ENCODE assay signal across 14 cellular contexts in the genomic region with DNA sequence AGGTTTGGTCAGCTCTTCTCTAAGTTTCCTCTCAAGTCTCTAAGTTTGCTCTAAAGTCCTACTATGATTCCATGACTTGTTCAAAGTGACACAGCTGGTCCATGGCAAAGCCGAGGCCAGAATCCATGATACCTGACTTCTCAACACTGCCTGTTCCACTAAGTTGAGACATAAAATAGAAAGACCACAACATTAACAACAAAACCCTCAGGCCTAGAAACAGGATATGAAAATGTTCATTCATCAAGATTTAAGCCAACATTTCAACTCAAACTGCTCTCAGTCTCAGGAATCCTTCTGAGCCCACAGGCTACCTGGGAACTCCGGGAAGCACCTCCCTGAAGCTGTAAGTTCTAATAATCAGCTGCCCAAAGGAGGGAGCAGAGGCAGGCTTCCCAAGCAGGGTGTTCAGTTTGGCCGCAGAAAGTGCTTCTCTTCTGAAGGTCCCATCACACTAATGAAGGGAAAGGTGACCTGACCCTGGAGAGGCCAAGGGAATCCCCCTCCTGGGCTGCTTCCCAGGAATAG.
DNase-seq lines count a peak whose midpoint lies in the region; ATAC-seq, FAIRE-seq and TF ChIP-seq lines count a peak whose summit lies in the region.
"Had no signal": no experiment of that assay in that cellular context is flagged by ENCODE, and none has a peak within 500 bp of the region (broad histone marks: within the 10 kb centered on the region; RNA-seq: fewer than 3 reads in every experiment).

No MANE protein-coding gene starts in this region.

- CTCF ChIA-PET in GM12878 (lab: Yijun Ruan, JAX), result interaction anchor here (1.1 to 10.7 kb wide), 8 partner anchors 11 to 192 kb away, joined by 3 to 183 read pairs (median 6); a partner anchor contains a TSS
- CTCF ChIA-PET in naive thymus-derived CD4-positive, alpha-beta T cell (lab: Charles Lee), result interaction anchor here (1.1 to 7.3 kb wide), 4 partner anchors 24 to 63 kb away, joined by 4 to 99 read pairs (median 5); a partner anchor contains a TSS

- H3K27me3 ChIP-seq in heart right ventricle (no peaks in the 10 kb centered on the region), GM12878 (replicated peaks in 1 of 2; ENCODE audit: control insufficient read depth in 2 of 2, insufficient read depth in 2 of 2, low read length in 1 of 2) (no peaks in the 10 kb centered on the region), vagina (no peaks in the 10 kb centered on the region)
- no peaks in the 10 kb centered on the region for H3K27me3 ChIP-seq in naive thymus-derived CD4-positive, alpha-beta T cell (ENCODE audit: control insufficient read depth in 2 of 2, insufficient read depth in 2 of 2, low read length in 2 of 2)
- H3K27me3 ChIP-seq: BE2C had no signal

- H3K4me3 ChIP-seq in heart right ventricle (no peak overlapping the region), GM12878 (peak overlapping the region; percentile 58; the same call in 1 of the 2 replicates), vagina (no peak overlapping the region), foreskin fibroblast (ENCODE audit: low read depth in 1 of 2, low read length in 2 of 2) (no peak overlapping the region)
- peak overlapping the region; percentile 22 for H3K4me3 ChIP-seq in naive thymus-derived CD4-positive, alpha-beta T cell (ENCODE audit: low read length)

- DNase-seq in heart right ventricle, result no peak
- DNase-seq in left cardiac atrium, result no peak
- DNase-seq in GM12878 (ENCODE audit: low read depth, low spot score), result no peak
- no peak for DNase-seq in naive thymus-derived CD4-positive, alpha-beta T cell
- no peak for DNase-seq in vagina (ENCODE audit: extremely low spot score in 2 of 2)
- DNase-seq in SIG-M5 (lab: John Stamatoyannopoulos, UW), result no peak
- no peak for DNase-seq in frontal cortex (ENCODE audit: low spot score in 2 of 2)
- DNase-seq in foreskin fibroblast, result no peak
- DNase-seq: activated CD4-positive, alpha-beta T cell treated with anti-CD3 and anti-CD28 coated beads for 4 hours; BE2C; H7; NCI-H510A treated with DMSO at 0.1 percent for 48 hours; stimulated activated CD4-positive, alpha-beta T cell treated with anti-CD3 and anti-CD28 coated beads, Interleukin-4, amount 100 ng/mL, for 1 hour had no signal

- 85 to 86% methylated on average over 3 of the region's 3 CpGs for WGBS in heart right ventricle, 2 donors
- WGBS in GM12878 (ENCODE audit: insufficient coverage, insufficient replicate concordance, low lambda C conversion rate, missing lambda C conversion rate), result 18% methylated on average over 3 of the region's 3 CpGs

- peaks cover 35% of the 10 kb centered on the region for H3K79me2 ChIP-seq in GM12878 (ENCODE audit: control insufficient read depth, insufficient read depth, low read length)

- TF ChIP-seq RAD21 in GM12878 (IDR thresholded peaks at IDR 0.05; ENCODE audit: insufficient read depth, low read depth, low read length), result no peak

- SMC1A ChIA-PET in GM12878 (lab: Charles Lee; ENCODE audit: uncharacterized antibody, unreplicated experiment), result interaction anchor here (0.7 to 13.8 kb wide), 19 partner anchors 15 to 157 kb away, joined by 3 to 177 read pairs (median 4); a partner anchor contains a TSS

- no peak for TF ChIP-seq EP300 in GM12878 (IDR thresholded peaks at IDR 0.05; ENCODE audit: borderline replicate concordance in 1 of 2, control insufficient read depth in 1 of 2, low read depth in 2 of 2, low read length in 2 of 2)

- H3K9me3 ChIP-seq in heart right ventricle (no peaks in the 10 kb centered on the region), GM12878 (replicated peaks; ENCODE audit: control insufficient read depth, insufficient read depth, low read length) (no peaks in the 10 kb centered on the region), vagina (no peaks in the 10 kb centered on the region)
- H3K9me3 ChIP-seq in naive thymus-derived CD4-positive, alpha-beta T cell (ENCODE audit: control insufficient read depth in 2 of 3, low read length in 3 of 3), result no peaks in the 10 kb centered on the region
- H3K9me3 ChIP-seq: BE2C had no signal

- H3K27ac ChIP-seq in heart right ventricle, result peak overlapping the region in 9 of 10 donors; percentile 81 to 96 (median 90)
- H3K27ac ChIP-seq in GM12878 (ENCODE audit: control insufficient read depth, insufficient read depth), result peak overlapping the region; percentile 99
- H3K27ac ChIP-seq in naive thymus-derived CD4-positive, alpha-beta T cell (ENCODE audit: low read depth, low read length), result peak overlapping the region; percentile 80
- H3K27ac ChIP-seq in vagina, result peak overlapping the region; percentile 92
- H3K27ac ChIP-seq: HL-60 had no signal

- TF ChIP-seq CTCF in heart right ventricle (IDR thresholded peaks at IDR 0.05) (no peak), GM12878 (IDR thresholded peaks at IDR 0.05 in 2 of 3, conservative IDR thresholded peaks at IDR 0.05 in 1 of 3; ENCODE audit: control insufficient read depth in 2 of 3, extremely low read depth in 1 of 3, insufficient read depth in 1 of 3, low read depth in 3 of 3, low read length in 3 of 3) (no peak), vagina (IDR thresholded peaks at IDR 0.05) (no peak), foreskin fibroblast (IDR thresholded peaks at IDR 0.05; ENCODE audit: low read depth, low read length) (no peak)

- ATAC-seq in heart right ventricle (no peak), left cardiac atrium (no peak), GM12878 (no peak)
- no peak for ATAC-seq in naive thymus-derived CD4-positive, alpha-beta T cell

- H3K36me3 ChIP-seq in heart right ventricle, result peaks cover 0 to 46% (median 7%) of the 10 kb centered on the region in 9 donors
- H3K36me3 ChIP-seq in GM12878 (ENCODE audit: control insufficient read depth in 2 of 2, insufficient read depth in 2 of 2, low read length in 1 of 2), result peaks cover 19 to 28% of the 10 kb centered on the region in 2 experiments
- peaks cover 0 to 20% (median 2%) of the 10 kb centered on the region in 3 experiments for H3K36me3 ChIP-seq in naive thymus-derived CD4-positive, alpha-beta T cell (ENCODE audit: control insufficient read depth in 2 of 3, insufficient read depth in 3 of 3, low read length in 3 of 3)
- H3K36me3 ChIP-seq in vagina, result no peaks in the 10 kb centered on the region

- FAIRE-seq in GM12878 (lab: Jason Lieb, UNC) (no peak), frontal cortex (lab: Jason Lieb, UNC) (no peak)

- no TSS peak for BruUV-seq in GM12878 (replicated peaks; lab: Mats Ljungman, UMichigan)

- peak overlapping the region; percentile 73 to 91 (median 82) for H3K4me3 Mint-ChIP-seq in naive thymus-derived CD4-positive, alpha-beta T cell

- peaks cover 36 to 74% (median 61%) of the 10 kb centered on the region in 9 donors for H3K4me1 ChIP-seq in heart right ventricle
- peaks cover 49% of the 10 kb centered on the region for H3K4me1 ChIP-seq in GM12878 (ENCODE audit: control insufficient read depth, insufficient read depth, low read length)
- H3K4me1 ChIP-seq in naive thymus-derived CD4-positive, alpha-beta T cell (ENCODE audit: control insufficient read depth in 2 of 2, insufficient read depth in 2 of 2, low read length in 2 of 2), result peaks cover 79 to 84% of the 10 kb centered on the region in 2 donors
- H3K4me1 ChIP-seq in vagina, result peaks cover 60% of the 10 kb centered on the region

- peaks cover 0 to 6% (median 0%) of the 10 kb centered on the region in 11 donors for H3K9me3 Mint-ChIP-seq in naive thymus-derived CD4-positive, alpha-beta T cell

- peak overlapping the region in 8 of 9 donors; percentile 90 to 100 (median 98) for H3K27ac Mint-ChIP-seq in naive thymus-derived CD4-positive, alpha-beta T cell

- POLR2A ChIA-PET in GM12878 (lab: Charles Lee), result interaction anchor here (0.9 to 10.0 kb wide), 7 partner anchors 8 to 63 kb away, joined by 3 to 138 read pairs (median 6); a partner anchor contains a TSS
- POLR2A ChIA-PET in naive thymus-derived CD4-positive, alpha-beta T cell (lab: Charles Lee), result interaction anchor here (0.7 to 12.4 kb wide), 9 partner anchors 8 to 89 kb away, joined by 3 to 210 read pairs (median 11); a partner anchor contains a TSS

- intact Hi-C loops in heart right ventricle (cut with DNase I) (loop anchor here in 3 of 10 donors (5.0 kb wide), 2 partner anchors 52 to 63 kb away; a partner anchor contains a TSS), left cardiac atrium (cut with DNase I) (no loop called here), GM12878 (cut with micrococcal nuclease; ENCODE audit: unreplicated experiment) (no loop called here), vagina (cut with DNase I) (loop anchor here (10.0 kb wide), 1 partner anchor 61 kb away; a partner anchor contains a TSS)
- intact Hi-C loops in naive thymus-derived CD4-positive, alpha-beta T cell (cut with micrococcal nuclease), result loop anchor here (1.0 to 5.0 kb wide), 4 partner anchors 8 to 1763 kb away; a partner anchor contains a TSS

- TF ChIP-seq POLR2A in GM12878 (IDR thresholded peaks at IDR 0.05; ENCODE audit: low read depth, low read length), result no peak
- no peak for TF ChIP-seq POLR2A in vagina (IDR thresholded peaks at IDR 0.05)

- in situ Hi-C loops in GM12878 (cut with MboI), result no loop called here

- peaks cover under 1% of the 10 kb centered on the region; the same call in 1 of the 2 replicates for H4K20me1 ChIP-seq in GM12878 (ENCODE audit: control insufficient read depth, insufficient read depth)

- peak overlapping the region; percentile 74; the same call in 1 of the 2 replicates for H3K9ac ChIP-seq in GM12878 (ENCODE audit: control insufficient read depth, insufficient read depth, low read length)

- H3K4me2 ChIP-seq in GM12878 (ENCODE audit: control insufficient read depth, insufficient read depth), result peak overlapping the region; percentile 98

- H2AFZ ChIP-seq in GM12878 (ENCODE audit: control insufficient read depth, low read depth, low read length), result no peak overlapping the region

- RAD21 ChIA-PET in GM12878 (lab: Charles Lee; ENCODE audit: unreplicated experiment), result interaction anchor here (1.0 to 10.8 kb wide), 8 partner anchors 17 to 84 kb away, joined by 3 to 280 read pairs (median 8); a partner anchor contains a TSS

- H3K36me3 Mint-ChIP-seq in naive thymus-derived CD4-positive, alpha-beta T cell, result peaks cover 4 to 45% (median 35%) of the 10 kb centered on the region in 5 donors

- H3K27me3 Mint-ChIP-seq in naive thymus-derived CD4-positive, alpha-beta T cell, result no peaks in the 10 kb centered on the region

- peaks cover 75 to 98% (median 95%) of the 10 kb centered on the region in 7 donors for H3K4me1 Mint-ChIP-seq in naive thymus-derived CD4-positive, alpha-beta T cell

TF ChIP-seq in GM12878, 131 proteins besides CTCF, POLR2A, EP300 and RAD21 (continues in another document):
- peak; percentile 36; the same call in 1 of the 2 replicates for TF ChIP-seq SPI1 (IDR thresholded peaks at IDR 0.05; ENCODE audit: borderline replicate concordance, insufficient read depth, low read depth, low read length)
- no peak for TF ChIP-seq LARP7 (IDR thresholded peaks at IDR 0.05)
- TF ChIP-seq, protein P1, sequence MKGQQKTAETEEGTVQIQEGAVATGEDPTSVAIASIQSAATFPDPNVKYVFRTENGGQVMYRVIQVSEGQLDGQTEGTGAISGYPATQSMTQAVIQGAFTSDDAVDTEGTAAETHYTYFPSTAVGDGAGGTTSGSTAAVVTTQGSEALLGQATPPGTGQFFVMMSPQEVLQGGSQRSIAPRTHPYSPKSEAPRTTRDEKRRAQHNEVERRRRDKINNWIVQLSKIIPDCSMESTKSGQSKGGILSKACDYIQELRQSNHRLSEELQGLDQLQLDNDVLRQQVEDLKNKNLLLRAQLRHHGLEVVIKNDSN (IDR thresholded peaks at IDR 0.05; ENCODE audit: borderline replicate concordance, extremely low read length, insufficient read depth, low read depth, low read length), result no peak

Comparison
In these comparisons a context has a peak if more than half of its experiments do, and no peak if none do; other contexts are left out.
1. H3K4me3 ChIP-seq: peak in GM12878 (single experiment) and naive thymus-derived CD4-positive, alpha-beta T cell (single experiment); none in heart right ventricle (0 of 10), vagina (0 of 2) and foreskin fibroblast (0 of 2).
2. intact Hi-C loops: an anchor here in naive thymus-derived CD4-positive, alpha-beta T cell (1.0 to 5.0 kb wide) and vagina (10.0 kb wide); none called in left cardiac atrium and GM12878.
3. Peak in every context shown above with its lines, with median percentiles within 50 percentile points of each other: H3K27ac ChIP-seq.